In genomic region chr4:102170910-102171309, GRCh38 we compare ENCODE assay signal across 27 cellular contexts.
DNase-seq lines count a peak whose midpoint lies in the region; ATAC-seq, FAIRE-seq and TF ChIP-seq lines count a peak whose summit lies in the region.
"Had no signal": no experiment of that assay in that cellular context is flagged by ENCODE, and none has a peak within 500 bp of the region (broad histone marks: within the 10 kb centered on the region; RNA-seq: fewer than 3 reads in every experiment).

No MANE protein-coding gene starts in this region.

- BruUV-seq in HepG2 (replicated peaks; lab: Mats Ljungman, UMichigan) = no TSS peak
- no TSS peak for BruUV-seq in IMR-90 (replicated peaks; lab: Mats Ljungman, UMichigan)
- BruUV-seq in K562 (replicated peaks; lab: Mats Ljungman, UMichigan) = no TSS peak

- TF ChIP-seq CTCF in HepG2 (CRISPR knock-in tag; IDR thresholded peaks at IDR 0.05) = no peak
- no peak for TF ChIP-seq CTCF in right lobe of liver (IDR thresholded peaks at IDR 0.05)
- TF ChIP-seq CTCF in IMR-90 (conservative IDR thresholded peaks at IDR 0.05; ENCODE audit: low read depth, low read length) = no peak
- TF ChIP-seq CTCF in K562 (IDR thresholded peaks at IDR 0.05 in 2 of 3, conservative IDR thresholded peaks at IDR 0.05 in 1 of 3; ENCODE audit: insufficient read depth in 2 of 3, low read depth in 1 of 3, low read length in 3 of 3) = no peak
- no peak for TF ChIP-seq CTCF in pancreas (IDR thresholded peaks at IDR 0.05)

- no peaks in the 10 kb centered on the region for H3K79me1 ChIP-seq in IMR-90 (ENCODE audit: low read depth in 1 of 2, low read length in 2 of 2)

- dilution Hi-C loops in IMR-90 (cut with HindIII; ENCODE audit: low sequenced_read_pairs, unreplicated experiment) = no loop called here

- no peaks in the 10 kb centered on the region for H3K36me3 ChIP-seq in HepG2 (replicated peaks in 1 of 2; ENCODE audit: control insufficient read depth in 1 of 2, insufficient read depth in 2 of 2, low read length in 2 of 2)
- no peaks in the 10 kb centered on the region for H3K36me3 ChIP-seq in right lobe of liver
- no peaks in the 10 kb centered on the region for H3K36me3 ChIP-seq in IMR-90 (ENCODE audit: control insufficient read depth, insufficient read depth, low read length)
- no peaks in the 10 kb centered on the region for H3K36me3 ChIP-seq in K562 (ENCODE audit: control insufficient read depth, insufficient read depth, low read length)
- no peaks in the 10 kb centered on the region for H3K36me3 ChIP-seq in pancreas
- H3K36me3 ChIP-seq: BE2C, BLaER1 had no signal

- H2AK9ac ChIP-seq in IMR-90 (replicated peaks; ENCODE audit: low read depth, low read length, poor library complexity) = no peak overlapping the region

- no peak overlapping the region for H3K4me3 Mint-ChIP-seq in activated naive CD8-positive, alpha-beta T cell treated with anti-CD3 and anti-CD28 coated beads, Interleukin-2, amount 50 U/mL, for 24 hours
- H3K4me3 Mint-ChIP-seq: CD14-positive monocyte; CD4-positive, alpha-beta memory T cell; CD4-positive, CD25-positive, alpha-beta regulatory T cell; CD8-positive, alpha-beta memory T cell had no signal

- no peak overlapping the region for H3K18ac ChIP-seq in IMR-90 (ENCODE audit: low read depth, low read length)

- H3K79me2 ChIP-seq in HepG2 (ENCODE audit: insufficient read depth, low read length) (no peaks in the 10 kb centered on the region), K562 (ENCODE audit: control insufficient read depth, insufficient read depth, low read length) (no peaks in the 10 kb centered on the region)

- no peak overlapping the region for H4K5ac ChIP-seq in IMR-90 (ENCODE audit: low read depth, low read length)

- no peaks in the 10 kb centered on the region for H3K9me3 Mint-ChIP-seq in activated naive CD8-positive, alpha-beta T cell treated with anti-CD3 and anti-CD28 coated beads, Interleukin-2, amount 50 U/mL, for 24 hours
- H3K9me3 Mint-ChIP-seq: CD4-positive, CD25-positive, alpha-beta regulatory T cell; CD8-positive, alpha-beta memory T cell had no signal

- DNase-seq in HepG2 (ENCODE audit: low spot score) = no peak
- no peak for DNase-seq in right lobe of liver
- no peak for DNase-seq in IMR-90
- DNase-seq in K562 (ENCODE audit: extremely low read depth in 1 of 4, low spot score in 3 of 4) = no peak
- DNase-seq in pancreas = no peak
- no peak for DNase-seq in activated CD4-positive, CD25-positive, alpha-beta regulatory T cell (lab: John Stamatoyannopoulos, UW)
- DNase-seq in activated naive CD8-positive, alpha-beta T cell treated with anti-CD3 and anti-CD28 coated beads, Interleukin-2, amount 50 U/mL, for 24 hours = no peak
- DNase-seq in NCI-H1930 (lab: John Stamatoyannopoulos, UW) = no peak
- DNase-seq: ACHN; BE2C; C1 segment of cervical spinal cord; CD4-positive, alpha-beta memory T cell; CD4-positive, CD25-positive, alpha-beta regulatory T cell; CD8-positive, alpha-beta memory T cell; COR-L47; DMS 273 treated with DMSO at 0.1 percent for 48 hours; DMS153; DMS53; DMS79; DND-41; EL; GF-D8 had no signal

- H4K20me1 ChIP-seq in HepG2 (ENCODE audit: insufficient read depth, low read length) (no peaks in the 10 kb centered on the region), IMR-90 (ENCODE audit: insufficient read depth, low read length) (no peaks in the 10 kb centered on the region), K562 (replicated peaks; ENCODE audit: control insufficient read depth, insufficient read depth, low read length) (no peaks in the 10 kb centered on the region)
- H4K20me1 ChIP-seq: BLaER1 had no signal

- H2AFZ ChIP-seq in HepG2 (ENCODE audit: low read length) (no peak overlapping the region), IMR-90 (replicated peaks; ENCODE audit: low read length, poor library complexity) (no peak overlapping the region), K562 (ENCODE audit: low read depth, low read length) (no peak overlapping the region)

- H2BK120ac ChIP-seq in IMR-90 (ENCODE audit: low read depth, low read length) = no peak overlapping the region

- TF ChIP-seq POLR2A in HepG2 (IDR thresholded peaks at IDR 0.05; ENCODE audit: insufficient read depth in 1 of 2, low read depth in 2 of 2, low read length in 2 of 2) (no peak), right lobe of liver (IDR thresholded peaks at IDR 0.05) (no peak), IMR-90 (IDR thresholded peaks at IDR 0.05; ENCODE audit: low read depth, low read length) (no peak), K562 (conservative IDR thresholded peaks at IDR 0.05) (no peak)

- H3K23ac ChIP-seq in IMR-90 (ENCODE audit: low read depth, low read length) = no peak overlapping the region

- H3K27me3 Mint-ChIP-seq in activated naive CD8-positive, alpha-beta T cell treated with anti-CD3 and anti-CD28 coated beads, Interleukin-2, amount 50 U/mL, for 24 hours = no peaks in the 10 kb centered on the region
- H3K27me3 Mint-ChIP-seq: CD4-positive, CD25-positive, alpha-beta regulatory T cell had no signal

- no peaks in the 10 kb centered on the region for H3K9me1 ChIP-seq in IMR-90 (ENCODE audit: insufficient read depth, low read length)
- no peaks in the 10 kb centered on the region for H3K9me1 ChIP-seq in K562 (ENCODE audit: control insufficient read depth, insufficient read depth, low read length)

- H3K9me3 ChIP-seq in HepG2 (ENCODE audit: low read length) (no peaks in the 10 kb centered on the region), right lobe of liver (no peaks in the 10 kb centered on the region), IMR-90 (ENCODE audit: control insufficient read depth, insufficient read depth, low read length) (no peaks in the 10 kb centered on the region; the same call in 1 of the 2 replicates), K562 (replicated peaks; ENCODE audit: control insufficient read depth, insufficient read depth, low read depth, low read length) (no peaks in the 10 kb centered on the region), pancreas (no peaks in the 10 kb centered on the region)
- H3K9me3 ChIP-seq: BE2C, BLaER1 had no signal

- FAIRE-seq in HepG2 (lab: Jason Lieb, UNC) (no peak), K562 (lab: Jason Lieb, UNC) (no peak), pancreas (lab: Jason Lieb, UNC) (peak; percentile 85)
- FAIRE-seq: GM12891, GM19239 had no signal

- TF ChIP-seq RAD21 in HepG2 (CRISPR knock-in tag; IDR thresholded peaks at IDR 0.05) (no peak), IMR-90 (IDR thresholded peaks at IDR 0.05; ENCODE audit: low read length) (no peak), K562 (CRISPR knock-in tag; conservative IDR thresholded peaks at IDR 0.05 in 1 of 2, IDR thresholded peaks at IDR 0.05 in 1 of 2) (no peak)

- no peak overlapping the region for H3K14ac ChIP-seq in IMR-90 (replicated peaks; ENCODE audit: low read depth, low read length)

- H3K9ac ChIP-seq in HepG2 (ENCODE audit: insufficient read depth, low read depth, low read length) (no peak overlapping the region), IMR-90 (ENCODE audit: low read depth, low read length) (no peak overlapping the region), K562 (ENCODE audit: insufficient read depth in 1 of 2, low read depth in 2 of 2, low read length in 2 of 2) (no peak overlapping the region)
- H3K9ac ChIP-seq: BLaER1 had no signal

- no peaks in the 10 kb centered on the region for H3K36me3 Mint-ChIP-seq in activated naive CD8-positive, alpha-beta T cell treated with anti-CD3 and anti-CD28 coated beads, Interleukin-2, amount 50 U/mL, for 24 hours (ENCODE audit: low read depth)
- H3K36me3 Mint-ChIP-seq: CD14-positive monocyte; CD4-positive, alpha-beta memory T cell; CD4-positive, CD25-positive, alpha-beta regulatory T cell; CD8-positive, alpha-beta memory T cell had no signal

- H3K27ac Mint-ChIP-seq in activated naive CD8-positive, alpha-beta T cell treated with anti-CD3 and anti-CD28 coated beads, Interleukin-2, amount 50 U/mL, for 24 hours = no peak overlapping the region
- H3K27ac Mint-ChIP-seq: CD14-positive monocyte; CD4-positive, alpha-beta memory T cell; CD4-positive, CD25-positive, alpha-beta regulatory T cell; CD8-positive, alpha-beta memory T cell had no signal

- CTCF ChIA-PET in HepG2 (lab: Yijun Ruan, JAX; ENCODE audit: low intra/inter-chr PET ratio, low total read pairs) (no interaction called here), IMR-90 (lab: Yijun Ruan, JAX) (no interaction called here), K562 (lab: Yijun Ruan, JAX; ENCODE audit: low intra/inter-chr PET ratio) (no interaction called here)

- H2BK15ac ChIP-seq in IMR-90 (ENCODE audit: low read depth, low read length) = no peak overlapping the region

- H3K4me1 ChIP-seq in HepG2 (ENCODE audit: insufficient read depth, low read length) = no peaks in the 10 kb centered on the region
- peaks cover 0 to 2% (median 0%) of the 10 kb centered on the region in 4 donors for H3K4me1 ChIP-seq in right lobe of liver
- peaks cover 3% of the 10 kb centered on the region for H3K4me1 ChIP-seq in IMR-90 (ENCODE audit: control insufficient read depth, insufficient read depth, low read length)
- no peaks in the 10 kb centered on the region; a peak in 1 of 5 replicates for H3K4me1 ChIP-seq in K562 (replicated peaks in 1 of 2; ENCODE audit: control insufficient read depth in 2 of 2, insufficient read depth in 2 of 2, low read length in 2 of 2)
- no peaks in the 10 kb centered on the region for H3K4me1 ChIP-seq in pancreas

- intact Hi-C loops in HepG2 (cut with micrococcal nuclease; ENCODE audit: unreplicated experiment) (no loop called here), right lobe of liver (cut with DNase I) (no loop called here), IMR-90 (cut with micrococcal nuclease) (no loop called here), K562 (cut with micrococcal nuclease) (no loop called here), pancreas (cut with DNase I) (no loop called here)

- no peak overlapping the region for H2AK5ac ChIP-seq in IMR-90 (ENCODE audit: low read depth, low read length)

- no peak overlapping the region for H3K27ac ChIP-seq in HepG2 (ENCODE audit: extremely low read length, insufficient read depth, low read length)
- H3K27ac ChIP-seq in right lobe of liver = no peak overlapping the region
- H3K27ac ChIP-seq in IMR-90 (ENCODE audit: insufficient read depth, low read length) = no peak overlapping the region
- H3K27ac ChIP-seq in K562 (ENCODE audit: extremely low read depth, low read depth, low read length) = no peak overlapping the region
- H3K27ac ChIP-seq in pancreas = no peak overlapping the region
- H3K27ac ChIP-seq: 22Rv1, BLaER1 had no signal

- no peak overlapping the region for H3K4ac ChIP-seq in IMR-90 (ENCODE audit: low read depth, low read length)

- no peak overlapping the region for H3K4me3 ChIP-seq in HepG2 (replicated peaks in 1 of 3; ENCODE audit: insufficient read depth in 1 of 3, low read depth in 2 of 3, low read length in 3 of 3)
- no peak overlapping the region for H3K4me3 ChIP-seq in right lobe of liver
- no peak overlapping the region for H3K4me3 ChIP-seq in IMR-90 (ENCODE audit: insufficient read depth, low read depth, low read length)
- no peak overlapping the region for H3K4me3 ChIP-seq in K562
- H3K4me3 ChIP-seq in pancreas = no peak overlapping the region
- H3K4me3 ChIP-seq: BLaER1 had no signal

- H3K4me2 ChIP-seq in HepG2 (ENCODE audit: low read depth, low read length) = no peak overlapping the region
- H3K4me2 ChIP-seq in IMR-90 (ENCODE audit: low read depth, low read length) = no peak overlapping the region
- no peak overlapping the region for H3K4me2 ChIP-seq in K562 (ENCODE audit: insufficient read depth, low read length)
- H3K4me2 ChIP-seq: BLaER1 had no signal

- in situ Hi-C loops in HepG2 (cut with HindIII; ENCODE audit: extremely low pct_ligation_motif_present, low pct_unique_long_range_greater_than_20kb) = no loop called here
- in situ Hi-C loops in IMR-90 (cut with MboI; ENCODE audit: low sequenced_read_pairs) = no loop called here
- in situ Hi-C loops in K562 (cut with MboI) = no loop called here

- H2BK5ac ChIP-seq in IMR-90 (ENCODE audit: low read depth, low read length, poor library complexity, severe bottlenecking) = no peak overlapping the region

- no peak for TF ChIP-seq EP300 in HepG2 (IDR thresholded peaks at IDR 0.05; ENCODE audit: low read depth in 2 of 2, low read length in 2 of 2)
- no peak for TF ChIP-seq EP300 in HepG2 (CRISPR knock-in tag; IDR thresholded peaks at IDR 0.05; ENCODE audit: borderline replicate concordance)
- TF ChIP-seq EP300 in K562 (IDR thresholded peaks at IDR 0.05; ENCODE audit: low read length) = no peak

- POLR2A ChIA-PET in HepG2 (lab: Yijun Ruan, JAX) (no interaction called here), IMR-90 (lab: Charles Lee; ENCODE audit: unreplicated experiment) (no interaction called here), K562 (lab: Yijun Ruan, JAX) (no interaction called here)

- H3K56ac ChIP-seq in IMR-90 (ENCODE audit: extremely low read depth, insufficient read depth, low read length) = no peak overlapping the region

- no peak overlapping the region for H4K91ac ChIP-seq in IMR-90 (ENCODE audit: insufficient read depth, low read depth, low read length)

- H2BK20ac ChIP-seq in IMR-90 (ENCODE audit: low read depth, low read length) = no peak overlapping the region

- no peak overlapping the region for H4K8ac ChIP-seq in IMR-90 (ENCODE audit: low read depth in 2 of 2, low read length in 2 of 2)

- ATAC-seq in HepG2 (no peak), right lobe of liver (no peak), IMR-90 (ENCODE audit: low read depth) (no peak), K562 (no peak), pancreas (no peak)
- no peak for ATAC-seq in activated naive CD8-positive, alpha-beta T cell treated with anti-CD3 and anti-CD28 coated beads, Interleukin-2, amount 50 U/mL, for 24 hours

- no peaks in the 10 kb centered on the region for H3K4me1 Mint-ChIP-seq in activated naive CD8-positive, alpha-beta T cell treated with anti-CD3 and anti-CD28 coated beads, Interleukin-2, amount 50 U/mL, for 24 hours
- H3K4me1 Mint-ChIP-seq: CD14-positive monocyte; CD4-positive, alpha-beta memory T cell; CD4-positive, CD25-positive, alpha-beta regulatory T cell; CD8-positive, alpha-beta memory T cell had no signal

- H3K27me3 ChIP-seq in HepG2 (ENCODE audit: control insufficient read depth in 1 of 2, insufficient read depth in 2 of 2, low read length in 2 of 2) (no peaks in the 10 kb centered on the region), right lobe of liver (no peaks in the 10 kb centered on the region), IMR-90 (ENCODE audit: control insufficient read depth, insufficient read depth, low read length) (no peaks in the 10 kb centered on the region), K562 (ENCODE audit: control insufficient read depth in 2 of 2, insufficient read depth in 2 of 2, low read length in 2 of 2) (no peaks in the 10 kb centered on the region; a peak in 1 of 5 replicates), pancreas (no peaks in the 10 kb centered on the region)
- H3K27me3 ChIP-seq: BE2C, BLaER1 had no signal

Comparison
In these comparisons a context has a peak if more than half of its experiments do, and no peak if none do; other contexts are left out.
1. Of the 241 proteins assayed by ChIP-seq in both HepG2 and K562: peak only in HepG2: MAFF and MAFK; only in K562: none; in both: none; in neither: 239.